8 cellular contexts compared by ENCODE assay signal in the genomic region with DNA sequence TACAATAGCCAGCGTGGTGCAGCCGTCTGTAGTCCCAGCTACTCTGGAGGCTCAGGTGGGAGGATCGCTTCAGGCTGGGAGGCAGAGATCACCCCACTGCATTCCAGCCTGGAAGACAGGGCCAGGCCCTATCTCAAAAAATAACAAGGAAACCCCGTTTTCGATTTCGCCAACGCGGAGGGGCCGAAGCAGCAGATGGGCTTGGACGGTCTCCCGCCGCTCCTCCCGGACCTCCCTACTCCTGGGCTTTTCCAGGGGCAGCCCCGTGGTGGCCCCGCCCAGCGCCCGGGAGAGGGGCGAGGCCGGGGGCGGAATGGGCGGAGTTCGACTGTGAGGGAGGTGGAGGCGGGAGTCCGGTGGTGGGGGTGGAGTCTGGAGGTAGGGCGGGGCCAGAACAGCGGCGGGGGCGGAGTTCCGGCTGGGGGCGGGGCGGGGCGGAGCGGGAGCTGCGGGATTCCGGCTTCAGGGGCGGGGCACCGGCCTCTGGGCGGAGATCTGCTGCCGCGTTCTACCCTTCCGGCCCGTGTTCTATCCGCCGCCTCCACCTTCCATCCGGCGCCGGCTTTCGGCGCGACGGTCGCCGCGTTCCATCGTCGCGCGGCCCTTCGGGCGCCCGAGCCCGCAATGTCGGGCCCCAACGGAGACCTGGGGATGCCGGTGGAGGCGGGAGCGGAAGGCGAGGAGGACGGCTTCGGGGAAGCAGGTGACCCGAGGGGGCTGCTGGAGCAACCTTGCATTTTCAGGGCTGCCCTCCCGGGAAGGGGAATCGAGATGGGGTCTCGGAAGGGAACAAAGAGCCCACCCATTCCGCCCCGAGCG. TPM values are rescaled to one million over a fixed set of nuclear protein-coding genes. Genes with fewer than 3 reads are reported as not detected.
DNase-seq lines count a peak whose midpoint lies in the region; ATAC-seq and TF ChIP-seq lines count a peak whose summit lies in the region.

Gene BBLN, plus strand, starts transcription at position 482 of the 819 bp plus-strand sequence. Its CDS starts 143 bp downstream, at position 625.

- peak; percentile 78 for ATAC-seq in GM19324 (IDR thresholded peaks at IDR 0.05; ENCODE audit: low FRiP score, unreplicated experiment)
- ATAC-seq in HG03521 (IDR thresholded peaks at IDR 0.05; ENCODE audit: unreplicated experiment): peak; percentile 90
- ATAC-seq in left lung: peak; percentile 97

- H3K27ac ChIP-seq in left lung: peak within 1 kb of the TSS; percentile 70 to 78

- DNase-seq in Ammon's horn (ENCODE audit: low spot score) (peak; percentile 96), NCI-H748 treated with DMSO at 0.1 percent for 48 hours (lab: John Stamatoyannopoulos, UW) (peak; percentile 82), dedifferentiated amniotic fluid mesenchymal stem cell (ENCODE audit: extremely low spot score) (peak; percentile 81), left lung (peak; percentile 97 to 98)
- peak; percentile 90 to 94 for DNase-seq in activated CD4-positive, alpha-beta T cell treated with anti-CD3 and anti-CD28 coated beads, Interleukin-2, amount 50 U/mL, for 24 hours (ENCODE audit: low read depth in 1 of 2, low spot score in 1 of 2)
- peak; percentile 91 for DNase-seq in stimulated activated CD4-positive, alpha-beta T cell treated with anti-CD3 and anti-CD28 coated beads, Interleukin-2, amount 100 ng/mL, for 4 hours (ENCODE audit: low read depth)

- intact Hi-C loops in left lung (cut with DNase I): no loop called here

- H3K36me3 ChIP-seq in left lung: peaks cover 0 to 30% of the 10 kb centered on the region in 2 donors

- H3K9me3 ChIP-seq in left lung: no peaks in the 10 kb centered on the region

- TF ChIP-seq CTCF in left lung (IDR thresholded peaks at IDR 0.05): no peak

- H3K4me1 ChIP-seq in left lung: peaks cover 0 to 23% of the 10 kb centered on the region in 2 donors

- no peaks in the 10 kb centered on the region for H3K27me3 ChIP-seq in left lung

- peak within 1 kb of the TSS; percentile 71 to 88 for H3K4me3 ChIP-seq in left lung

RNA-seq across cellular contexts. Expression of gene BBLN, which starts in this region (rescaled TPM):
- 10 to 100 TPM; 38.4 to 66.0 TPM for total RNA-seq in left lung

Comparison
In these comparisons a context has a peak if more than half of its experiments do, and no peak if none do; other contexts are left out.
1. Peak in every context shown above with its lines: DNase-seq, ATAC-seq, H3K4me3 ChIP-seq and H3K27ac ChIP-seq.